Comparison of ENCODE assay signal across 2 cellular contexts in the genomic region with DNA sequence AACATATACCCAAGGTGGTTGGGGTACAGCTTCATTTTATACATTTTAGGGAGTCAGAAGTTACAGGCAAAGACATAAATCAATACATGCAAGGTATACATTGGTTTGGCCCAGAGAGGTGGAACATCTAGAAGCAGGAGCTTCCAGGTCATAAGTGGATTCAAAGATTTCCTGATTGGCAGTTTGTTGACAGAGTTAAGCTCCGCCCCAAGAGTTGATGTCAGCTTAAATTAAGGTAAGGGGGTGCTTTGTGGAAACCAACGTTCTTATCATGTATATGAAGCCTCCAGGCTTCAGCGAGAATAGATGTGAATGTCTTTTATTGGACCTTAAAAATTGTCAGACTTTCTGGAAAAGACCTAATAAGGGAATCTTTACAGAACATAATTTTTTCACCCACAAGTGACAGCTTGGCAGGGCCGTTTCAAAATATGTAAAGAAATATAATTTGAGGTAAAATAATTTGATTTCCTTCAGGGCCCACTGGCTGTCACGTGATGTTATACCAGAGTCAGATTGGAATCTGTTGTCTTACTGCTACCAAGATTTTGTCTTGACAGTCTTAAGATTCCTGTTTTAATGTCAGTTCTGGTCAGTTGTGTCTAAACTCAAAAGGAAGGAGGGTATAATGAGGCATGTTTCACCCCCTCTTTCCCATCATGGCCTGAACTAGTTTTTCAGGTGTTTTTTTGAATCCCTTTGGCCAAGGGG.
TF ChIP-seq lines count a peak whose summit lies in the region.

No MANE protein-coding gene starts in this region.

TF ChIP-seq in GM12878, 131 proteins besides CTCF, POLR2A, EP300 and RAD21 (continued from another document):
- TF ChIP-seq RAD51 (IDR thresholded peaks at IDR 0.05): peak; percentile 50

TF ChIP-seq in GM12891, 5 proteins besides CTCF, POLR2A, EP300 and RAD21:
- TF ChIP-seq TAF1 (IDR thresholded peaks at IDR 0.05; ENCODE audit: low read depth, low read length) (no peak), POLR2AphosphoS5 (IDR thresholded peaks at IDR 0.05; ENCODE audit: low read depth, low read length) (no peak), SPI1 (IDR thresholded peaks at IDR 0.05; ENCODE audit: low read depth, low read length) (no peak), POU2F2 (IDR thresholded peaks at IDR 0.05; ENCODE audit: low read depth, low read length) (no peak), PAX5 (IDR thresholded peaks at IDR 0.05; ENCODE audit: insufficient read depth, low read length, severe bottlenecking) (no peak)
TF ChIP-seq in GM12891: peak in this region for 0.
